ENCODE assay signal across 8 cellular contexts in genomic region chr10:43396928-43397624, GRCh38. TPM values are rescaled to one million over a fixed set of nuclear protein-coding genes. Genes with fewer than 3 reads are reported as not detected.
A peak's percentile ranks its signal among the peaks of the same experiment; 100 is the strongest.
DNase-seq lines count a peak whose midpoint lies in the region; ATAC-seq, FAIRE-seq and TF ChIP-seq lines count a peak whose summit lies in the region.

No MANE protein-coding gene starts in this region.

- H3K79me2 ChIP-seq in Karpas-422 (ENCODE audit: low read length) = peaks cover 94% of the 10 kb centered on the region

- 1 to 2% methylated on average over 49 to 70 of the region's 70 CpGs for WGBS in pancreas, 2 donors

- H3K27me3 ChIP-seq in Karpas-422 (ENCODE audit: low read length) = no peaks in the 10 kb centered on the region
- H3K27me3 ChIP-seq in pancreas = no peaks in the 10 kb centered on the region
- H3K27me3 ChIP-seq in upper lobe of right lung = no peaks in the 10 kb centered on the region

- peaks cover 69% of the 10 kb centered on the region for H4K20me1 ChIP-seq in Karpas-422 (ENCODE audit: insufficient read depth, low read depth, low read length)

- peak overlapping the region; percentile 91 for H3K4me3 Mint-ChIP-seq in activated naive CD8-positive, alpha-beta T cell treated with anti-CD3 and anti-CD28 coated beads, Interleukin-2, amount 10 ng/mL, durations not matched to agents 7 days and 5 days

- no peaks in the 10 kb centered on the region for H3K27me3 Mint-ChIP-seq in activated naive CD8-positive, alpha-beta T cell treated with anti-CD3 and anti-CD28 coated beads, Interleukin-2, amount 10 ng/mL, durations not matched to agents 7 days and 5 days

- FAIRE-seq in pancreas (lab: Jason Lieb, UNC) = no peak

- H3K27ac ChIP-seq in Karpas-422 (ENCODE audit: low read length) (peak overlapping the region; percentile 87), pancreas (peak overlapping the region; percentile 95 to 97 (median 96)), upper lobe of right lung (peak overlapping the region; percentile 98)

- H2AFZ ChIP-seq in Karpas-422 (ENCODE audit: low read length) = no peak overlapping the region

- H3K4me2 ChIP-seq in Karpas-422 (ENCODE audit: low read depth, low read length, poor library complexity, severe bottlenecking) = peak overlapping the region; percentile 80

- H3K9me3 ChIP-seq in ES-I3 (ENCODE audit: control insufficient read depth, insufficient read depth, low read length) (no peaks in the 10 kb centered on the region), Karpas-422 (ENCODE audit: low read length) (no peaks in the 10 kb centered on the region), pancreas (no peaks in the 10 kb centered on the region), upper lobe of right lung (no peaks in the 10 kb centered on the region)

- intact Hi-C loops in Right ventricle myocardium superior (cut with DNase I) = no loop called here
- intact Hi-C loops in pancreas (cut with DNase I) = no loop called here
- intact Hi-C loops in upper lobe of right lung (cut with DNase I) = no loop called here

- ATAC-seq in SK-N-SH treated with all-trans-retinoic acid at 6 μM for 48 hours (peak; percentile 71), Right ventricle myocardium superior (ENCODE audit: poor library complexity) (peak; percentile 94), pancreas (peak; percentile 83 to 91 (median 88)), upper lobe of right lung (peak; percentile 93)
- peak; percentile 80 for ATAC-seq in activated naive CD8-positive, alpha-beta T cell treated with anti-CD3 and anti-CD28 coated beads, Interleukin-2, amount 10 ng/mL, durations not matched to agents 7 days and 5 days (ENCODE audit: low read depth)

- no peaks in the 10 kb centered on the region for H3K9me2 ChIP-seq in Karpas-422 (replicated peaks; ENCODE audit: insufficient read depth, low read length)

- H3K4me3 ChIP-seq in Karpas-422 (ENCODE audit: low read length) (peak overlapping the region; percentile 90), pancreas (peak overlapping the region; percentile 57 to 79 (median 61)), upper lobe of right lung (peak overlapping the region; percentile 76)

- peaks cover 69% of the 10 kb centered on the region for H3K4me1 Mint-ChIP-seq in activated naive CD8-positive, alpha-beta T cell treated with anti-CD3 and anti-CD28 coated beads, Interleukin-2, amount 10 ng/mL, durations not matched to agents 7 days and 5 days

- H3K36me3 ChIP-seq in ES-I3 (ENCODE audit: insufficient read depth, low read length) (peaks cover 18% of the 10 kb centered on the region), Karpas-422 (ENCODE audit: insufficient read depth, low read length) (peaks cover 55% of the 10 kb centered on the region), pancreas (peaks cover 0 to 22% (median 0%) of the 10 kb centered on the region in 3 donors), upper lobe of right lung (peaks cover 37% of the 10 kb centered on the region)

- H3K4me1 ChIP-seq in ES-I3 (ENCODE audit: insufficient read depth, low read length) (peaks cover 37% of the 10 kb centered on the region), Karpas-422 (ENCODE audit: low read length) (peaks cover 74% of the 10 kb centered on the region), pancreas (peaks cover 16 to 31% (median 26%) of the 10 kb centered on the region in 3 donors), upper lobe of right lung (peaks cover 68% of the 10 kb centered on the region)

- peaks cover 50% of the 10 kb centered on the region for H3K36me3 Mint-ChIP-seq in activated naive CD8-positive, alpha-beta T cell treated with anti-CD3 and anti-CD28 coated beads, Interleukin-2, amount 10 ng/mL, durations not matched to agents 7 days and 5 days

- TF ChIP-seq CTCF in pancreas (IDR thresholded peaks at IDR 0.05) (no peak), upper lobe of right lung (IDR thresholded peaks at IDR 0.05) (no peak)

- DNase-seq in GOT3 (lab: John Stamatoyannopoulos, UW) = peak; percentile 21
- peak; percentile 95 for DNase-seq in Karpas-422
- peak; percentile 88 for DNase-seq in activated naive CD8-positive, alpha-beta T cell treated with anti-CD3 and anti-CD28 coated beads, Interleukin-2, amount 10 ng/mL, durations not matched to agents 7 days and 5 days
- peak; percentile 93 for DNase-seq in Right ventricle myocardium superior
- DNase-seq in pancreas = peak; percentile 86 to 94 (median 90)
- DNase-seq in upper lobe of right lung = peak; percentile 96

- H3K9ac ChIP-seq in ES-I3 (ENCODE audit: low read depth, low read length) = peak overlapping the region; percentile 71
- H3K9ac ChIP-seq in Karpas-422 (ENCODE audit: low read length) = peak overlapping the region; percentile 93

- no peaks in the 10 kb centered on the region for H3K9me3 Mint-ChIP-seq in activated naive CD8-positive, alpha-beta T cell treated with anti-CD3 and anti-CD28 coated beads, Interleukin-2, amount 10 ng/mL, durations not matched to agents 7 days and 5 days

- peak overlapping the region; percentile 95 for H3K27ac Mint-ChIP-seq in activated naive CD8-positive, alpha-beta T cell treated with anti-CD3 and anti-CD28 coated beads, Interleukin-2, amount 10 ng/mL, durations not matched to agents 7 days and 5 days

- POLR2A ChIA-PET in activated naive CD8-positive, alpha-beta T cell treated with anti-CD3 and anti-CD28 coated beads, Interleukin-2, amount 10 ng/mL, durations not matched to agents 7 days and 5 days (lab: Charles Lee) = interaction anchor here (0.5 to 7.1 kb wide), 14 partner anchors 9 to 259 kb away, joined by 3 to 108 read pairs (median 4); partner anchors contain the start of genes CSGALNACT2, HNRNPF and ZNF487

TF ChIP-seq in SK-N-SH treated with all-trans-retinoic acid at 6 μM for 48 hours, 23 proteins besides CTCF, POLR2A, EP300 and RAD21:
- TF ChIP-seq, protein P1, sequence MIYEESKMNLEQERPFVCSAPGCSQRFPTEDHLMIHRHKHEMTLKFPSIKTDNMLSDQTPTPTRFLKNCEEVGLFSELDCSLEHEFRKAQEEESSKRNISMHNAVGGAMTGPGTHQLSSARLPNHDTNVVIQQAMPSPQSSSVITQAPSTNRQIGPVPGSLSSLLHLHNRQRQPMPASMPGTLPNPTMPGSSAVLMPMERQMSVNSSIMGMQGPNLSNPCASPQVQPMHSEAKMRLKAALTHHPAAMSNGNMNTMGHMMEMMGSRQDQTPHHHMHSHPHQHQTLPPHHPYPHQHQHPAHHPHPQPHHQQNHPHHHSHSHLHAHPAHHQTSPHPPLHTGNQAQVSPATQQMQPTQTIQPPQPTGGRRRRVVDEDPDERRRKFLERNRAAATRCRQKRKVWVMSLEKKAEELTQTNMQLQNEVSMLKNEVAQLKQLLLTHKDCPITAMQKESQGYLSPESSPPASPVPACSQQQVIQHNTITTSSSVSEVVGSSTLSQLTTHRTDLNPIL (CRISPR knock-in tag; IDR thresholded peaks at IDR 0.05; ENCODE audit: low read depth) = 0 out of 2 replicates have a peak, but pooled peaks have one; percentile 20
- TF ChIP-seq SNAI2 (CRISPR knock-in tag; IDR thresholded peaks at IDR 0.05) (0 out of 2 replicates have a peak, but pooled peaks have one; percentile 33), ISL1 (CRISPR knock-in tag; IDR thresholded peaks at IDR 0.05) (no peak)

RNA-seq across cellular contexts. Expression of gene HNRNPF, which starts 11.9 kb away (rescaled TPM):
- 160 and 269 TPM in 2 replicates for total RNA-seq in Karpas-422 (2014; rRNA removed; shearing (Covaris generic); ENCODE audit: low replicate concordance)
- total RNA-seq in activated naive CD8-positive, alpha-beta T cell treated with anti-CD3 and anti-CD28 coated beads, Interleukin-2, amount 10 ng/mL, durations not matched to agents 7 days and 5 days = 100 to 1,000 TPM; 347 to 351 TPM
- 77.5 TPM for total RNA-seq in Right ventricle myocardium superior
- 100 to 1,000 TPM in 1 of 6 donors, 10 to 100 TPM in 5; 51.9 to 103 (median 84.5) TPM for total RNA-seq in pancreas
- 10 to 100 TPM; 26.5 to 56.8 TPM for polyA plus RNA-seq in pancreas
- 183 TPM for total RNA-seq in upper lobe of right lung

RNA-seq across cellular contexts. Expression of gene FXYD4, which starts 25.6 kb away (rescaled TPM):
- total RNA-seq in Karpas-422 (2014; rRNA removed; shearing (Covaris generic); ENCODE audit: low replicate concordance) = not detected in 2 replicates
- total RNA-seq in activated naive CD8-positive, alpha-beta T cell treated with anti-CD3 and anti-CD28 coated beads, Interleukin-2, amount 10 ng/mL, durations not matched to agents 7 days and 5 days = not detected
- total RNA-seq in Right ventricle myocardium superior = not detected
- total RNA-seq in pancreas = under 1 TPM in 1 of 6 donors, not detected in 5; 0.31 TPM
- under 1 TPM in 1 of 2 donors, not detected in 1; 0.28 TPM for polyA plus RNA-seq in pancreas
- 1.1 TPM for total RNA-seq in upper lobe of right lung

RNA-seq across cellular contexts. Expression of gene ZNF487, which starts 39.8 kb away (rescaled TPM):
- total RNA-seq in Karpas-422 (2014; rRNA removed; shearing (Covaris generic); ENCODE audit: low replicate concordance) = 11.5 and 11.8 TPM in 2 replicates
- 1 to 10 TPM; 3.3 to 3.4 TPM for total RNA-seq in activated naive CD8-positive, alpha-beta T cell treated with anti-CD3 and anti-CD28 coated beads, Interleukin-2, amount 10 ng/mL, durations not matched to agents 7 days and 5 days
- 2.0 TPM for total RNA-seq in Right ventricle myocardium superior
- total RNA-seq in pancreas = 1 to 10 TPM in 5 of 6 donors, under 1 TPM in 1; 0.85 to 3.0 (median 1.7) TPM
- 1 to 10 TPM; 2.2 to 5.0 TPM for polyA plus RNA-seq in pancreas
- total RNA-seq in upper lobe of right lung = 5.6 TPM

Comparison
In these comparisons a context has a peak if more than half of its experiments do, and no peak if none do; other contexts are left out.
1. Peak in every context shown above with its lines: DNase-seq, ATAC-seq, H3K4me3 ChIP-seq and H3K27ac ChIP-seq.
2. DNase-seq: peak in every context shown above with its lines; median percentile 96 in upper lobe of right lung; 95 in Karpas-422; 93 in Right ventricle myocardium superior; 90 in pancreas; 88 in activated naive CD8-positive, alpha-beta T cell treated with anti-CD3 and anti-CD28 coated beads, Interleukin-2, amount 10 ng/mL, durations not matched to agents 7 days and 5 days; 21 in GOT3.